In genomic region chr11:67060111-67060522, GRCh38 we compare ENCODE assay signal across 2 cellular contexts.
TF ChIP-seq lines count a peak whose summit lies in the region.

No MANE protein-coding gene starts in this region.

TF ChIP-seq in A549, 52 proteins besides CTCF, POLR2A, EP300 and RAD21:
- TF ChIP-seq BCL3 (IDR thresholded peaks at IDR 0.05): no peak
- TF ChIP-seq FOSL2 (IDR thresholded peaks at IDR 0.05): 0 out of 2 replicates have a peak, but pooled peaks have one; percentile 17
- TF ChIP-seq FOSL2 (CRISPR knock-in tag; IDR thresholded peaks at IDR 0.05): peak; percentile 71

TF ChIP-seq in IMR-90, 13 proteins besides CTCF, POLR2A, EP300 and RAD21:
- no peak for TF ChIP-seq MAZ (IDR thresholded peaks at IDR 0.05; ENCODE audit: borderline replicate concordance, low read depth, low read length)
- TF ChIP-seq SMC3 (IDR thresholded peaks at IDR 0.05; ENCODE audit: low read depth, low read length): no peak
- TF ChIP-seq ELK1 (IDR thresholded peaks at IDR 0.05; ENCODE audit: borderline replicate concordance, low read depth, low read length): no peak
- TF ChIP-seq CEBPB (IDR thresholded peaks at IDR 0.05; ENCODE audit: low read depth, low read length): no peak
- peak; percentile 21; the same call in 1 of the 2 replicates for TF ChIP-seq FOS (IDR thresholded peaks at IDR 0.05; ENCODE audit: low read depth, low read length)
